27 cellular contexts compared by ENCODE assay signal in the genomic region with DNA sequence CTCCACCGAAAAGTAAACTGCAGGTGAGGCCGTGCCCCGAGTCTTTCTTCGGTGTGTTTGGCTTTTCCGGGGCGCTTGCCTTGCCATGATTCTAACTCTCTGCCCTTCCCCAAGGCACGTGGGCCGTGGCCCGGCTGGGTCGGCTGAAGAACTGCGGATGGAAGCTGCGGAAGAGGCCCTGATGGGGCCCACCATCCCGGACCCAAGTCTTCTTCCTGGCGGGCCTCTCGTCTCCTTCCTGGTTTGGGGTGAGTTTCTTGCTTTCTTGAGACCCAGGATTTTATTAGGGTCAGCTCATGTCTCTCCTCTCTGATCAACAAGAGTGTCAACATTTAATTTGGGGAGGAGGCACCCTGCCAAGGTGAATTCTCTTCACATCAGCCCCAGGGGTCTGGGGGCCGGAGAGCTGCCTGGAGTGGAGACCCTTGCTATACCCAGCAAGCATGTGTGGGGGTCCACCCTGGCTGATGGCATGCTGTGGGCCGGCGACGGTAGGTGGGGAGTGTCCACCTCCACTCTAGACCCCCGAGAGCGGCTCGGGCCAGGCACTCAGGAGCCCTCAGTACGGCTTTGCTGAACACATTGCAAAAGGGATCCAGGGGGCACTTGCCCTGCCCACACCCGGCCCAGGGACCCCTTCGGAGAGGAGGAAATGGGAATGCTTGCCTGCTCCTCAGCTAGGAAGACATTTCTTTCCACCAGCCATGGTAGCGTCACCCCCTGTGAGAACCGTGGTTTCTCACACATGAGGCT. TPM values are rescaled to one million over a fixed set of nuclear protein-coding genes. Genes with fewer than 3 reads are reported as not detected.
"Had no signal": no experiment of that assay in that cellular context is flagged by ENCODE, and none has a peak within 500 bp of the region (broad histone marks: within the 10 kb centered on the region; RNA-seq: fewer than 3 reads in every experiment).

No MANE protein-coding gene starts in this region.

- H3K36me3 Mint-ChIP-seq: activated naive CD8-positive, alpha-beta T cell treated with anti-CD3 and anti-CD28 coated beads, Interleukin-2, amount 10 ng/mL, durations not matched to agents 7 days and 5 days had no signal

- H3K27me3 ChIP-seq: adrenal gland, Peyer's patch had no signal

- H3K4me1 ChIP-seq: Peyer's patch had no signal

- H3K4me3 Mint-ChIP-seq: activated CD8-positive, alpha-beta T cell treated with anti-CD3 and anti-CD28 coated beads, Interleukin-2, amount 10 ng/mL, durations not matched to agents 7 days and 5 days; activated naive CD8-positive, alpha-beta T cell treated with anti-CD3 and anti-CD28 coated beads, Interleukin-2, amount 10 ng/mL, durations not matched to agents 7 days and 5 days; T-helper 1 cell treated with Interleukin-12 subunit alpha and Interleukin-12 subunit beta and Interleukin-4 antibody, amounts not matched to agents 30 μg/mL and 1 μg/mL, for 36 hours had no signal

- DNase-seq: activated CD4-positive, alpha-beta T cell treated with anti-CD3 and anti-CD28 coated beads for 48 hours; activated CD4-positive, alpha-beta T cell treated with anti-CD3 and anti-CD28 coated beads, Interleukin-2, amount 50 U/mL, for 4 hours; activated CD4-positive, CD25-positive, alpha-beta regulatory T cell treated with anti-CD3 and anti-CD28 coated beads, Interleukin-2, amount 50 U/mL, for 72 hours; activated CD8-positive, alpha-beta memory T cell treated with anti-CD3 and anti-CD28 coated beads, Interleukin-2, amount 50 U/mL, for 48 hours; activated CD8-positive, alpha-beta T cell treated with anti-CD3 and anti-CD28 coated beads, Interleukin-2, amount 10 ng/mL, durations not matched to agents 7 days and 5 days; activated naive CD4-positive, alpha-beta T cell treated with anti-CD3 and anti-CD28 coated beads, Interleukin-2, amount 50 U/mL, for 16 hours; activated naive CD8-positive, alpha-beta T cell treated with anti-CD3 and anti-CD28 coated beads, Interleukin-2, amount 10 ng/mL, durations not matched to agents 7 days and 5 days; activated T-cell treated with anti-CD3 and anti-CD28 coated beads, Interleukin-2, amount 50 U/mL, for 1 hour; anterior cingulate cortex; Karpas-422; MM.1S; NCI-H1105; NCI-H1436; NCI-H1694 treated with DMSO at 0.1 percent for 48 hours; NCI-H2029 treated with DMSO at 0.1 percent for 48 hours; NCI-H345; NCI-H510A; NCI-H526 treated with DMSO at 0.1 percent for 48 hours; NK-92 treated with Interleukin-12 subunit alpha and Interleukin-12 subunit beta, amount 100 ng/mL, for 24 hours; Peyer's patch; SHP77 treated with DMSO at 0.1 percent for 48 hours had no signal

- H3K36me3 ChIP-seq: breast epithelium, Peyer's patch had no signal

- ATAC-seq: activated CD8-positive, alpha-beta T cell treated with anti-CD3 and anti-CD28 coated beads, Interleukin-2, amount 10 ng/mL, durations not matched to agents 7 days and 5 days; K562 had no signal

- H3K9me3 ChIP-seq: adrenal gland, breast epithelium, Peyer's patch had no signal

- H3K4me1 Mint-ChIP-seq: activated naive CD8-positive, alpha-beta T cell treated with anti-CD3 and anti-CD28 coated beads, Interleukin-2, amount 10 ng/mL, durations not matched to agents 7 days and 5 days had no signal

- H3K27me3 Mint-ChIP-seq: activated naive CD8-positive, alpha-beta T cell treated with anti-CD3 and anti-CD28 coated beads, Interleukin-2, amount 10 ng/mL, durations not matched to agents 7 days and 5 days had no signal

- H3K9me3 Mint-ChIP-seq: activated naive CD8-positive, alpha-beta T cell treated with anti-CD3 and anti-CD28 coated beads, Interleukin-2, amount 10 ng/mL, durations not matched to agents 7 days and 5 days; T-helper 1 cell treated with Interleukin-12 subunit alpha and Interleukin-12 subunit beta and Interleukin-4 antibody, amounts not matched to agents 30 μg/mL and 1 μg/mL, for 36 hours had no signal

- H3K27ac ChIP-seq: Peyer's patch, RWPE1 had no signal

- H3K4me3 ChIP-seq: adrenal gland, breast epithelium, K562, Peyer's patch had no signal

- H3K27ac Mint-ChIP-seq: activated CD8-positive, alpha-beta T cell treated with anti-CD3 and anti-CD28 coated beads, Interleukin-2, amount 10 ng/mL, durations not matched to agents 7 days and 5 days; activated naive CD8-positive, alpha-beta T cell treated with anti-CD3 and anti-CD28 coated beads, Interleukin-2, amount 10 ng/mL, durations not matched to agents 7 days and 5 days; T-helper 1 cell treated with Interleukin-12 subunit alpha and Interleukin-12 subunit beta and Interleukin-4 antibody, amounts not matched to agents 30 μg/mL and 1 μg/mL, for 36 hours had no signal

RNA-seq across cellular contexts. Expression of gene MEG3, which starts 10.3 kb away (rescaled TPM):
- total RNA-seq: activated CD8-positive, alpha-beta T cell treated with anti-CD3 and anti-CD28 coated beads, Interleukin-2, amount 10 ng/mL, durations not matched to agents 7 days and 5 days; activated naive CD8-positive, alpha-beta T cell treated with anti-CD3 and anti-CD28 coated beads, Interleukin-2, amount 10 ng/mL, durations not matched to agents 7 days and 5 days; SK-MEL-5 had no signal
